Comparison of ENCODE assay signal across 1 cellular context in genomic region chr19:802888-803561, GRCh38.
TF ChIP-seq lines count a peak whose summit lies in the region.

No MANE protein-coding gene starts in this region.

TF ChIP-seq in IMR-90, 13 proteins besides CTCF, POLR2A, EP300 and RAD21 (continued from another document):
- TF ChIP-seq MXI1 (IDR thresholded peaks at IDR 0.05; ENCODE audit: borderline replicate concordance, low read depth, low read length) (no peak), BHLHE40 (IDR thresholded peaks at IDR 0.05; ENCODE audit: low read depth, low read length) (no peak), ELK1 (IDR thresholded peaks at IDR 0.05; ENCODE audit: borderline replicate concordance, low read depth, low read length) (no peak)
